23 cellular contexts compared by ENCODE assay signal in the genomic region with DNA sequence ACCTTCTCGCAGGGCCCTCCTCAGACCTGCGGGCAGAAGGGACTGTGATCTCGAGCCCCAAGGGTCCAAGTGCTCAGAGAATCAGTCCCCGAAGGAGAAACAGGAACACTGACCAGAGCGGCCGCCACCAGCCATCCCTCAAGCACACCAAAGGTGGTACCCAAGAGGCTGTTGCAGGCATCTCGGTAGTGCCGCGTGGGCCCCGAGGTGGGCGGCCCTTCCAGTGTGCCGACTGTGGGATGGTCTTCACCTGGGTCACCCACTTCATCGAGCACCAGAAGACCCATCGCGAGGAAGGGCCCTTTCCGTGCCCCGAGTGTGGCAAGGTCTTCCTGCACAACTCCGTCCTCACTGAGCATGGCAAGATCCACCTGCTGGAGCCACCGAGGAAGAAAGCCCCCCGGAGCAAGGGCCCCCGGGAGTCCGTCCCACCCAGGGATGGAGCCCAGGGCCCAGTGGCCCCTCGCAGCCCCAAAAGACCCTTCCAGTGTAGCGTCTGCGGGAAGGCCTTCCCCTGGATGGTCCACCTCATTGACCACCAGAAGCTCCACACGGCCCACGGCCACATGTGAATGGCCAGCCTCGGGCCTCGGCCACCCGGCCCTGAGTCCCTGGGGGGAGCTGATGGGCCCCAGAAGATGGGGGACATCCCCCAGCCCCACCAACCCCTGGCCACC.
"Had no signal": no experiment of that assay in that cellular context is flagged by ENCODE, and none has a peak within 500 bp of the region (broad histone marks: within the 10 kb centered on the region; RNA-seq: fewer than 3 reads in every experiment).

No MANE protein-coding gene starts in this region.

- H3K27ac ChIP-seq: neural progenitor cell, tibial nerve, vagina had no signal

- H3K4me1 ChIP-seq: pancreas, right lobe of liver had no signal

- H3K36me3 ChIP-seq: left ventricle myocardium inferior, neural progenitor cell, pancreas, right atrium auricular region, right lobe of liver, tibial nerve, upper lobe of left lung, vagina had no signal

- H3K4me2 ChIP-seq: neural progenitor cell, smooth muscle cell had no signal

- H3K9me3 ChIP-seq: right lobe of liver had no signal

- DNase-seq: hypothalamus; islet precursor cell; left ventricle myocardium inferior; mesendoderm; naive B cell; natural killer cell; nephron progenitor cell; pancreas; right lobe of liver; stimulated activated CD4-positive, alpha-beta T cell treated with anti-CD3 and anti-CD28 coated beads, Interleukin-1b, Interleukin-23, amount 100 ng/mL, for 48 hours; stimulated activated CD4-positive, alpha-beta T cell treated with anti-CD3 and anti-CD28 coated beads, Interleukin-2, amount 100 ng/mL, for 48 hours; stimulated activated CD4-positive, alpha-beta T cell treated with anti-CD3 and anti-CD28 coated beads, Interleukin-4, amount 100 ng/mL, for 4 hours; stimulated activated CD8-positive, alpha-beta memory T cell treated with anti-CD3 and anti-CD28 coated beads, Interleukin-4, amount 100 ng/mL, for 48 hours; stimulated activated naive CD4-positive, alpha-beta T cell treated with Interleukin-2 at 50 U/mL for 16 hours; stimulated activated naive CD8-positive, alpha-beta T cell treated with anti-CD3 and anti-CD28 coated beads, Interleukin-15, amount 100 ng/mL, for 72 hours; substantia nigra had no signal

- H3K4me3 ChIP-seq: lung, neural progenitor cell, pancreas, right atrium auricular region, right lobe of liver, smooth muscle cell, vagina had no signal

- H3K9ac ChIP-seq: neural progenitor cell had no signal

- H2AFZ ChIP-seq: neural progenitor cell had no signal

- H3K27me3 ChIP-seq: neural progenitor cell, pancreas, right atrium auricular region, right lobe of liver, tibial nerve, upper lobe of left lung, vagina had no signal
